Comparison of ENCODE assay signal across 35 cellular contexts in the genomic region with DNA sequence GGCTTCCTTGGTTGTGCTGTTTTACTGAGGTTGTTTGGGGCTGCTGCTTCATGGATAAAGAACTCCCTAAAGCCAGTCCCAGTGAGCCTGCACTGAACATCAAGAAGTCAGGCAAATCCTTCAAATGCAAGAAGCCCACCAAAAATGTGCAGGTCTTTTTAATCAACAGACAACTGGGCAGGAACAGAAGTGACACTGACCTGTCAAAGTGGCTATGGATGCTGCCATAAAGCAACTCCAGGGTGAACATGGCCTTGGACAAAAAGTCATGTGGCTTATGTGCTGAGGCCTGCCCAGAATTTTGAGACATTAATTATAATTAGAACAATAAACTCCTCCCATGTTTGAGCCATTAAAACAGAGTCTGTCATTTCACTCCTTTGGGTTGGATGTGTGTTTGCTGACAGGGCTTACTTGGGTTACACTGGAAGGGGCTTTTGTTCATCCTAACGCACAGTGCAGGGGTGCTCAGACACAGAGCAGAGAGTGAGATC. TPM values are rescaled to one million over a fixed set of nuclear protein-coding genes. Genes with fewer than 3 reads are reported as not detected.
"Had no signal": no experiment of that assay in that cellular context is flagged by ENCODE, and none has a peak within 500 bp of the region (broad histone marks: within the 10 kb centered on the region; RNA-seq: fewer than 3 reads in every experiment).

ETDC (plus strand) TSS at position 51 of the 494 bp plus-strand sequence; CDS start at position 51, 0 bp downstream.

- H3K4me3 Mint-ChIP-seq: activated CD4-positive, alpha-beta memory T cell treated with anti-CD3 and anti-CD28 coated beads for 36 hours; activated CD4-positive, alpha-beta T cell treated with anti-CD3 and anti-CD28 coated beads for 36 hours; activated CD4-positive, alpha-beta T cell treated with anti-CD3 and anti-CD28 coated beads, Interleukin-2, amount 10 ng/mL, durations not matched to agents 24 days and 14 days; activated CD8-positive, alpha-beta memory T cell treated with anti-CD3 and anti-CD28 coated beads, Interleukin-2, amount 10 ng/mL, durations not matched to agents 7 days and 5 days; activated CD8-positive, alpha-beta T cell treated with anti-CD3 and anti-CD28 coated beads, Interleukin-2, amount 10 ng/mL, durations not matched to agents 7 days and 5 days; activated naive CD8-positive, alpha-beta T cell; activated T-helper 17 cell treated with anti-CD3 and anti-CD28 coated beads, Interleukin-2, amount 50 U/mL, for 72 hours; central memory CD8-positive, alpha-beta T cell; effector memory CD8-positive, alpha-beta T cell; T-helper 17 cell had no signal

- H3K4me3 ChIP-seq: esophagus muscularis mucosa, gastrocnemius medialis, heart right ventricle had no signal

- H3K36me3 ChIP-seq: brain microvascular endothelial cell, esophagus muscularis mucosa, gastrocnemius medialis, heart right ventricle had no signal

- ATAC-seq: activated CD4-positive, alpha-beta T cell treated with anti-CD3 and anti-CD28 coated beads for 36 hours; activated CD8-positive, alpha-beta memory T cell treated with anti-CD3 and anti-CD28 coated beads, Interleukin-2, amount 10 ng/mL, durations not matched to agents 7 days and 5 days; activated CD8-positive, alpha-beta T cell treated with anti-CD3 and anti-CD28 coated beads, Interleukin-2, amount 10 ng/mL, durations not matched to agents 7 days and 5 days; activated T-helper 17 cell treated with anti-CD3 and anti-CD28 coated beads, Interleukin-2, amount 50 U/mL, for 72 hours; effector memory CD8-positive, alpha-beta T cell; foreskin keratinocyte; gastrocnemius medialis; T-helper 17 cell had no signal

- H3K4me1 Mint-ChIP-seq: activated CD4-positive, alpha-beta T cell treated with anti-CD3 and anti-CD28 coated beads, Interleukin-2, amount 10 ng/mL, durations not matched to agents 24 days and 14 days; activated T-helper 17 cell treated with anti-CD3 and anti-CD28 coated beads, Interleukin-2, amount 50 U/mL, for 72 hours had no signal

- H3K9me3 Mint-ChIP-seq: activated T-helper 17 cell treated with anti-CD3 and anti-CD28 coated beads, Interleukin-2, amount 50 U/mL, for 72 hours; effector memory CD8-positive, alpha-beta T cell had no signal

- H3K27me3 ChIP-seq: brain microvascular endothelial cell, esophagus muscularis mucosa, foreskin keratinocyte, gastrocnemius medialis, heart right ventricle had no signal

- H3K9me3 ChIP-seq: esophagus muscularis mucosa, gastrocnemius medialis had no signal

- H3K27me3 Mint-ChIP-seq: activated CD4-positive, alpha-beta memory T cell treated with anti-CD3 and anti-CD28 coated beads for 36 hours; activated CD4-positive, alpha-beta T cell treated with anti-CD3 and anti-CD28 coated beads for 36 hours; activated CD4-positive, alpha-beta T cell treated with anti-CD3 and anti-CD28 coated beads, Interleukin-2, amount 10 ng/mL, durations not matched to agents 24 days and 14 days; activated CD8-positive, alpha-beta memory T cell treated with anti-CD3 and anti-CD28 coated beads, Interleukin-2, amount 10 ng/mL, durations not matched to agents 7 days and 5 days; activated naive CD8-positive, alpha-beta T cell; activated T-helper 17 cell treated with anti-CD3 and anti-CD28 coated beads, Interleukin-2, amount 50 U/mL, for 72 hours; central memory CD8-positive, alpha-beta T cell; effector memory CD8-positive, alpha-beta T cell; T-helper 17 cell had no signal

- H3K4me1 ChIP-seq: esophagus muscularis mucosa, foreskin keratinocyte, gastrocnemius medialis, heart right ventricle had no signal

- H3K27ac ChIP-seq: brain microvascular endothelial cell, esophagus muscularis mucosa, foreskin keratinocyte, gastrocnemius medialis, heart right ventricle had no signal

- DNase-seq: activated CD4-positive, alpha-beta memory T cell treated with anti-CD3 and anti-CD28 coated beads for 36 hours; activated CD4-positive, alpha-beta T cell treated with anti-CD3 and anti-CD28 coated beads for 36 hours; activated CD4-positive, alpha-beta T cell treated with anti-CD3 and anti-CD28 coated beads, Interleukin-2, amount 10 ng/mL, durations not matched to agents 24 days and 14 days; activated CD4-positive, CD25-positive, alpha-beta regulatory T cell; activated CD4-positive, CD25-positive, alpha-beta regulatory T cell treated with anti-CD3 and anti-CD28 coated beads, Interleukin-2, amount 50 U/mL, for 72 hours; activated CD8-positive, alpha-beta memory T cell treated with anti-CD3 and anti-CD28 coated beads, Interleukin-2, amount 10 ng/mL, durations not matched to agents 7 days and 5 days; activated CD8-positive, alpha-beta memory T cell treated with anti-CD3 and anti-CD28 coated beads, Interleukin-2, amount 50 U/mL, for 4 hours; activated CD8-positive, alpha-beta T cell treated with anti-CD3 and anti-CD28 coated beads, Interleukin-2, amount 10 ng/mL, durations not matched to agents 7 days and 5 days; activated effector memory CD4-positive, alpha-beta T cell treated with Interleukin-2 at 50 U/mL for 16 hours; activated gamma-delta T cell treated with Interleukin-2 at 50 U/mL for 16 hours; activated naive CD4-positive, alpha-beta T cell treated with anti-CD3 and anti-CD28 coated beads, Interleukin-2, amount 50 U/mL, for 16 hours; activated naive CD4-positive, alpha-beta T cell treated with Interleukin-2 at 50 U/mL for 16 hours; activated T-cell treated with anti-CD3 and anti-CD28 coated beads, Interleukin-2, amount 50 U/mL, for 1 hour; amniotic stem cell; anterior cingulate cortex; brain microvascular endothelial cell; cortex of kidney; dermis blood vessel endothelial cell; effector CD4-positive, alpha-beta T cell; effector memory CD8-positive, alpha-beta T cell; erythroblast; foreskin keratinocyte; gastrocnemius medialis; heart right ventricle; T-helper 1 cell; T-helper 17 cell had no signal

- H3K36me3 Mint-ChIP-seq: activated CD4-positive, alpha-beta memory T cell treated with anti-CD3 and anti-CD28 coated beads for 36 hours had no signal

- H3K27ac Mint-ChIP-seq: activated CD4-positive, alpha-beta memory T cell treated with anti-CD3 and anti-CD28 coated beads for 36 hours; activated CD4-positive, alpha-beta T cell treated with anti-CD3 and anti-CD28 coated beads for 36 hours; activated CD4-positive, alpha-beta T cell treated with anti-CD3 and anti-CD28 coated beads, Interleukin-2, amount 10 ng/mL, durations not matched to agents 24 days and 14 days; activated CD8-positive, alpha-beta memory T cell treated with anti-CD3 and anti-CD28 coated beads, Interleukin-2, amount 10 ng/mL, durations not matched to agents 7 days and 5 days; activated CD8-positive, alpha-beta T cell treated with anti-CD3 and anti-CD28 coated beads, Interleukin-2, amount 10 ng/mL, durations not matched to agents 7 days and 5 days; activated naive CD8-positive, alpha-beta T cell; activated T-helper 17 cell treated with anti-CD3 and anti-CD28 coated beads, Interleukin-2, amount 50 U/mL, for 72 hours; effector memory CD8-positive, alpha-beta T cell; T-helper 17 cell had no signal

RNA-seq across cellular contexts. Expression of gene ETDC, which starts in this region (rescaled TPM):
- total RNA-seq: activated CD4-positive, alpha-beta memory T cell treated with anti-CD3 and anti-CD28 coated beads for 36 hours; activated CD4-positive, alpha-beta T cell treated with anti-CD3 and anti-CD28 coated beads for 36 hours; activated CD4-positive, alpha-beta T cell treated with anti-CD3 and anti-CD28 coated beads, Interleukin-2, amount 10 ng/mL, durations not matched to agents 24 days and 14 days; activated CD8-positive, alpha-beta memory T cell treated with anti-CD3 and anti-CD28 coated beads for 36 hours; activated CD8-positive, alpha-beta memory T cell treated with anti-CD3 and anti-CD28 coated beads, Interleukin-2, amount 10 ng/mL, durations not matched to agents 7 days and 5 days; activated CD8-positive, alpha-beta T cell treated with anti-CD3 and anti-CD28 coated beads, Interleukin-2, amount 10 ng/mL, durations not matched to agents 7 days and 5 days; activated T-helper 17 cell treated with anti-CD3 and anti-CD28 coated beads, Interleukin-2, amount 50 U/mL, for 72 hours; astrocyte; bronchial epithelial cell; cardiac septum; cerebellum; dermis blood vessel endothelial cell; esophagus muscularis mucosa; foreskin keratinocyte; gastrocnemius medialis; heart right ventricle; T-helper 17 cell had no signal
